In genomic region chr3:168100777-168101492, GRCh38 we compare ENCODE assay signal across 17 cellular contexts. TPM values are rescaled to one million over a fixed set of nuclear protein-coding genes. Genes with fewer than 3 reads are reported as not detected.
"Had no signal": no experiment of that assay in that cellular context is flagged by ENCODE, and none has a peak within 500 bp of the region (broad histone marks: within the 10 kb centered on the region; RNA-seq: fewer than 3 reads in every experiment).

No MANE protein-coding gene starts in this region.

- H3K27me3 ChIP-seq: suprapubic skin, upper lobe of left lung had no signal

- H3K27me3 Mint-ChIP-seq: dendritic cell treated with granulocyte-macrophage colony-stimulating factor and Interleukin-4, amounts not matched to agents 40 ng/mL and 50 ng/mL, for 4 days had no signal

- H3K4me3 ChIP-seq: spleen, suprapubic skin, upper lobe of left lung had no signal

- H3K27ac ChIP-seq: spleen, suprapubic skin, upper lobe of left lung had no signal

- H3K9me3 ChIP-seq: spleen, suprapubic skin, upper lobe of left lung had no signal

- H3K9me3 Mint-ChIP-seq: activated T-cell treated with anti-CD3 and anti-CD28 coated beads, Interleukin-2, amount 50 U/mL, for 4 hours; dendritic cell treated with granulocyte-macrophage colony-stimulating factor and Interleukin-4, amounts not matched to agents 40 ng/mL and 50 ng/mL, for 4 days; stimulated activated naive B cell treated with anti-CD40 and anti-IgM and Interleukin-4, amounts not matched to agents 10 μg/mL and 1 μg/mL and 100 μg/mL, for 72 hours had no signal

- H3K4me3 Mint-ChIP-seq: activated CD8-positive, alpha-beta memory T cell treated with anti-CD3 and anti-CD28 coated beads, Interleukin-2, amount 10 ng/mL, durations not matched to agents 7 days and 5 days; activated T-cell treated with anti-CD3 and anti-CD28 coated beads, Interleukin-2, amount 50 U/mL, for 4 hours; dendritic cell treated with granulocyte-macrophage colony-stimulating factor and Interleukin-4, amounts not matched to agents 40 ng/mL and 50 ng/mL, for 4 days; naive thymus-derived CD4-positive, alpha-beta T cell; stimulated activated naive B cell treated with anti-CD40 and anti-IgM and Interleukin-4, amounts not matched to agents 10 μg/mL and 1 μg/mL and 100 μg/mL, for 72 hours had no signal

- H3K36me3 Mint-ChIP-seq: activated CD8-positive, alpha-beta memory T cell treated with anti-CD3 and anti-CD28 coated beads, Interleukin-2, amount 10 ng/mL, durations not matched to agents 7 days and 5 days; activated naive CD4-positive, alpha-beta T cell treated with anti-CD3 and anti-CD28 coated beads, Interleukin-2, amount 50 U/mL, for 72 hours; stimulated activated naive B cell treated with anti-CD40 and anti-IgM and Interleukin-4, amounts not matched to agents 10 μg/mL and 1 μg/mL and 100 μg/mL, for 72 hours had no signal

- DNase-seq: activated CD4-positive, alpha-beta T cell treated with anti-CD3 and anti-CD28 coated beads, Interleukin-2, amount 50 U/mL, for 48 hours; activated CD8-positive, alpha-beta memory T cell treated with anti-CD3 and anti-CD28 coated beads, Interleukin-2, amount 10 ng/mL, durations not matched to agents 7 days and 5 days; activated effector memory CD4-positive, alpha-beta T cell treated with anti-CD3 and anti-CD28 coated beads, Interleukin-2, amount 50 U/mL, for 16 hours; activated T-cell treated with anti-CD3 and anti-CD28 coated beads, Interleukin-2, amount 50 U/mL, for 4 hours; amygdala; cerebellar nuclear complex; foreskin melanocyte; head of caudate nucleus; naive thymus-derived CD4-positive, alpha-beta T cell; right cardiac atrium; spleen; stimulated activated CD4-positive, alpha-beta T cell treated with anti-CD3 and anti-CD28 coated beads, Interleukin-2, amount 100 ng/mL, for 24 hours; stimulated activated naive B cell treated with anti-CD40 and anti-IgM and Interleukin-4, amounts not matched to agents 10 μg/mL and 1 μg/mL and 100 μg/mL, for 72 hours; upper lobe of left lung had no signal

- H3K36me3 ChIP-seq: spleen, suprapubic skin, upper lobe of left lung had no signal

- H3K27ac Mint-ChIP-seq: activated CD8-positive, alpha-beta memory T cell treated with anti-CD3 and anti-CD28 coated beads, Interleukin-2, amount 10 ng/mL, durations not matched to agents 7 days and 5 days; activated naive CD4-positive, alpha-beta T cell treated with anti-CD3 and anti-CD28 coated beads, Interleukin-2, amount 50 U/mL, for 72 hours; dendritic cell treated with granulocyte-macrophage colony-stimulating factor and Interleukin-4, amounts not matched to agents 40 ng/mL and 50 ng/mL, for 4 days; naive thymus-derived CD4-positive, alpha-beta T cell; stimulated activated naive B cell treated with anti-CD40 and anti-IgM and Interleukin-4, amounts not matched to agents 10 μg/mL and 1 μg/mL and 100 μg/mL, for 72 hours had no signal

RNA-seq across cellular contexts. Expression of gene GOLIM4, which starts 5.2 kb away (rescaled TPM):
- polyA plus RNA-seq: naive thymus-derived CD4-positive, alpha-beta T cell had no signal
